Comparison of ENCODE assay signal across 22 cellular contexts in genomic region chr6:119303164-119303887, GRCh38.
"Had no signal": no experiment of that assay in that cellular context is flagged by ENCODE, and none has a peak within 500 bp of the region (broad histone marks: within the 10 kb centered on the region; RNA-seq: fewer than 3 reads in every experiment).

No MANE protein-coding gene starts in this region.

- H3K27me3 Mint-ChIP-seq: activated naive CD4-positive, alpha-beta T cell treated with anti-CD3 and anti-CD28 coated beads, Interleukin-2, amount 50 U/mL, for 24 hours; activated T-cell treated with anti-CD3 and anti-CD28 coated beads, Interleukin-2, amount 50 U/mL, for 24 hours had no signal

- H3K36me3 ChIP-seq: WERI-Rb-1 had no signal

- H3K27ac Mint-ChIP-seq: activated CD8-positive, alpha-beta T cell treated with anti-CD3 and anti-CD28 coated beads, Interleukin-2, amount 10 ng/mL, durations not matched to agents 7 days and 5 days; activated naive CD4-positive, alpha-beta T cell treated with anti-CD3 and anti-CD28 coated beads, Interleukin-2, amount 50 U/mL, for 24 hours; activated T-cell treated with anti-CD3 and anti-CD28 coated beads, Interleukin-2, amount 50 U/mL, for 24 hours; activated T-helper 1 cell treated with anti-CD3 and anti-CD28 coated beads, Interleukin-12 subunit alpha, Interleukin-12 subunit beta, Interleukin-2, Interleukin-4 antibody, amounts not matched to agents 30 ng/mL and 10 ng/mL and 1 ng/mL, durations not matched to agents 14 hours and 24 hours and 36 hours had no signal

- H3K9me3 Mint-ChIP-seq: activated naive CD4-positive, alpha-beta T cell treated with anti-CD3 and anti-CD28 coated beads, Interleukin-2, amount 50 U/mL, for 24 hours; activated T-cell treated with anti-CD3 and anti-CD28 coated beads, Interleukin-2, amount 50 U/mL, for 24 hours; activated T-helper 1 cell treated with anti-CD3 and anti-CD28 coated beads, Interleukin-12 subunit alpha, Interleukin-12 subunit beta, Interleukin-2, Interleukin-4 antibody, amounts not matched to agents 30 ng/mL and 10 ng/mL and 1 ng/mL, durations not matched to agents 14 hours and 24 hours and 36 hours had no signal

- H3K4me3 Mint-ChIP-seq: activated CD8-positive, alpha-beta T cell treated with anti-CD3 and anti-CD28 coated beads, Interleukin-2, amount 10 ng/mL, durations not matched to agents 7 days and 5 days; activated naive CD4-positive, alpha-beta T cell treated with anti-CD3 and anti-CD28 coated beads, Interleukin-2, amount 50 U/mL, for 24 hours; activated T-cell treated with anti-CD3 and anti-CD28 coated beads, Interleukin-2, amount 50 U/mL, for 24 hours; activated T-helper 1 cell treated with anti-CD3 and anti-CD28 coated beads, Interleukin-12 subunit alpha, Interleukin-12 subunit beta, Interleukin-2, Interleukin-4 antibody, amounts not matched to agents 30 ng/mL and 10 ng/mL and 1 ng/mL, durations not matched to agents 14 hours and 24 hours and 36 hours had no signal

- H3K4me3 ChIP-seq: SK-N-MC had no signal

- H3K27ac ChIP-seq: SK-N-MC, WERI-Rb-1 had no signal

- DNase-seq: activated CD4-positive, alpha-beta T cell treated with anti-CD3 and anti-CD28 coated beads for 4 hours; activated CD4-positive, alpha-beta T cell treated with anti-CD3 and anti-CD28 coated beads, Interleukin-2, amount 50 U/mL, for 4 hours; activated CD8-positive, alpha-beta T cell treated with anti-CD3 and anti-CD28 coated beads, Interleukin-2, amount 10 ng/mL, durations not matched to agents 7 days and 5 days; activated effector memory CD4-positive, alpha-beta T cell treated with Interleukin-2 at 50 U/mL for 16 hours; activated naive CD4-positive, alpha-beta T cell; activated T-cell treated with anti-CD3 and anti-CD28 coated beads, Interleukin-2, amount 50 U/mL, for 24 hours; aorta; Kasumi-1; NCI-H1105 treated with DMSO at 0.1 percent for 48 hours; NCI-H1436 treated with DMSO at 0.1 percent for 48 hours; NCI-H187 treated with DMSO at 0.1 percent for 48 hours; NCI-H2081 treated with DMSO at 0.1 percent for 48 hours; NCI-H2227 treated with DMSO at 0.1 percent for 48 hours; NCI-H446 treated with DMSO at 0.1 percent for 48 hours; NCI-H524 treated with DMSO at 0.1 percent for 48 hours; NCI-H774; RPMI8226; T-helper 1 cell; WERI-Rb-1 had no signal
